In genomic region chr1:70353641-70354331, GRCh38 we compare ENCODE assay signal across 8 cellular contexts. TPM values are rescaled to one million over a fixed set of nuclear protein-coding genes. Genes with fewer than 3 reads are reported as not detected.
DNase-seq lines count a peak whose midpoint lies in the region; ATAC-seq and TF ChIP-seq lines count a peak whose summit lies in the region.

No MANE protein-coding gene starts in this region.

- CTCF ChIA-PET in activated CD8-positive, alpha-beta T cell treated with anti-CD3 and anti-CD28 coated beads for 36 hours (lab: Charles Lee) = interaction anchor here (1.2 to 3.6 kb wide), 2 partner anchors 8 to 58 kb away, joined by 3 to 24 read pairs; partner anchors contain the start of gene CTH

- H4K20me1 ChIP-seq in fibroblast of lung (ENCODE audit: control insufficient read depth, extremely low read depth, insufficient read depth, low read length) (no peaks in the 10 kb centered on the region), neural progenitor cell (ENCODE audit: low read depth) (peaks cover 36% of the 10 kb centered on the region)

- H3K9ac ChIP-seq in fibroblast of lung (ENCODE audit: insufficient read depth, low read length) (peak overlapping the region; percentile 99), neural progenitor cell (peak overlapping the region; percentile 98)

- ATAC-seq in activated CD8-positive, alpha-beta T cell treated with anti-CD3 and anti-CD28 coated beads for 36 hours = peak; percentile 31
- peak; percentile 74 for ATAC-seq in aorta (ENCODE audit: low FRiP score)

- H3K9me3 ChIP-seq in fibroblast of lung (ENCODE audit: control insufficient read depth, insufficient read depth, low read depth, low read length) = no peaks in the 10 kb centered on the region
- no peaks in the 10 kb centered on the region for H3K9me3 ChIP-seq in neural progenitor cell (ENCODE audit: low read depth)
- H3K9me3 ChIP-seq in aorta (ENCODE audit: control insufficient read depth, low read length) = no peaks in the 10 kb centered on the region

- no peaks in the 10 kb centered on the region for H3K9me3 Mint-ChIP-seq in activated CD8-positive, alpha-beta T cell treated with anti-CD3 and anti-CD28 coated beads for 36 hours
- no peaks in the 10 kb centered on the region for H3K9me3 Mint-ChIP-seq in neural progenitor cell

- peaks cover 56% of the 10 kb centered on the region for H3K79me2 ChIP-seq in fibroblast of lung (ENCODE audit: control insufficient read depth, insufficient read depth, low read length)
- H3K79me2 ChIP-seq in neural progenitor cell (ENCODE audit: low read depth) = peaks cover 66% of the 10 kb centered on the region

- H3K4me1 Mint-ChIP-seq in activated CD8-positive, alpha-beta T cell treated with anti-CD3 and anti-CD28 coated beads for 36 hours (ENCODE audit: low read depth) = peaks cover 40% of the 10 kb centered on the region
- peaks cover 22% of the 10 kb centered on the region for H3K4me1 Mint-ChIP-seq in neural progenitor cell

- H3K4me1 ChIP-seq in fibroblast of lung (ENCODE audit: control insufficient read depth, extremely low read depth, insufficient read depth, low read length) (no peaks in the 10 kb centered on the region), neural progenitor cell (peaks cover 7% of the 10 kb centered on the region), aorta (ENCODE audit: control insufficient read depth in 1 of 2, insufficient read depth in 2 of 2, low read length in 2 of 2) (peaks cover 0 to 2% of the 10 kb centered on the region in 2 donors)

- POLR2A ChIA-PET in activated CD8-positive, alpha-beta T cell treated with anti-CD3 and anti-CD28 coated beads for 36 hours (lab: Charles Lee) = interaction anchor here (0.7 to 2.8 kb wide), 13 partner anchors 8 to 533 kb away, joined by 3 to 47 read pairs (median 4); partner anchors contain the start of genes CTH, LRRC40 and SRSF11

- H3K4me3 Mint-ChIP-seq in activated CD8-positive, alpha-beta T cell treated with anti-CD3 and anti-CD28 coated beads for 36 hours = peak overlapping the region; percentile 81
- H3K4me3 Mint-ChIP-seq in neural progenitor cell = peak overlapping the region; percentile 89

- DNase-seq in NCI-H2196 treated with DMSO at 0.1 percent for 48 hours (lab: John Stamatoyannopoulos, UW; ENCODE audit: unreplicated experiment) = peak; percentile 20
- DNase-seq in NCI-H2196 (lab: John Stamatoyannopoulos, UW; ENCODE audit: unreplicated experiment) = no peak
- no peak for DNase-seq in H7
- peak; percentile 81 for DNase-seq in LHCN-M2 (ENCODE audit: low read depth)
- DNase-seq in activated CD8-positive, alpha-beta T cell treated with anti-CD3 and anti-CD28 coated beads for 36 hours = peak; percentile 76
- DNase-seq in fibroblast of lung (ENCODE audit: low read depth in 2 of 2) = peak; percentile 48 to 91
- peak; percentile 38 for DNase-seq in neural progenitor cell (ENCODE audit: low spot score)
- DNase-seq in aorta = no peak

- H3K27ac ChIP-seq in fibroblast of lung (ENCODE audit: insufficient read depth, low read length) (peak overlapping the region; percentile 100), neural progenitor cell (peak overlapping the region; percentile 95), aorta (ENCODE audit: low read depth in 1 of 2, low read length in 2 of 2) (peak overlapping the region; percentile 78 to 91)

- peak overlapping the region; percentile 99 for H3K27ac Mint-ChIP-seq in activated CD8-positive, alpha-beta T cell treated with anti-CD3 and anti-CD28 coated beads for 36 hours
- H3K27ac Mint-ChIP-seq in neural progenitor cell = peak overlapping the region; percentile 98

- WGBS in aorta, 2 donors = 0 to 1% methylated on average over 32 to 34 of the region's 34 CpGs

- peaks cover 31% of the 10 kb centered on the region for H3K36me3 Mint-ChIP-seq in activated CD8-positive, alpha-beta T cell treated with anti-CD3 and anti-CD28 coated beads for 36 hours (ENCODE audit: low read depth)
- peaks cover 9% of the 10 kb centered on the region for H3K36me3 Mint-ChIP-seq in neural progenitor cell

- H3K36me3 ChIP-seq in H7 (replicated peaks; ENCODE audit: control insufficient read depth, insufficient read depth, low read length) = no peaks in the 10 kb centered on the region; the same call in none of the 2 replicates
- no peaks in the 10 kb centered on the region for H3K36me3 ChIP-seq in fibroblast of lung (ENCODE audit: control insufficient read depth, insufficient read depth, low read length)
- H3K36me3 ChIP-seq in neural progenitor cell = no peaks in the 10 kb centered on the region
- H3K36me3 ChIP-seq in aorta (ENCODE audit: control insufficient read depth in 1 of 2, insufficient read depth in 2 of 2, low read length in 1 of 2) = no peaks in the 10 kb centered on the region

- H2AFZ ChIP-seq in fibroblast of lung (ENCODE audit: low read length) (peak overlapping the region; percentile 82), neural progenitor cell (replicated peaks) (peak overlapping the region; percentile 83)

- H3K27me3 ChIP-seq in H7 (ENCODE audit: control insufficient read depth, insufficient read depth, low read length) = no peaks in the 10 kb centered on the region
- H3K27me3 ChIP-seq in fibroblast of lung (ENCODE audit: control insufficient read depth, insufficient read depth, low read length) = no peaks in the 10 kb centered on the region
- no peaks in the 10 kb centered on the region for H3K27me3 ChIP-seq in neural progenitor cell
- no peaks in the 10 kb centered on the region for H3K27me3 ChIP-seq in aorta (ENCODE audit: control insufficient read depth in 1 of 2, insufficient read depth in 2 of 2, low read length in 1 of 2)

- H3K4me3 ChIP-seq in H7 (ENCODE audit: insufficient read depth, low read depth, low read length) (peak overlapping the region; percentile 99), fibroblast of lung (replicated peaks in 1 of 4; ENCODE audit: control extremely low read depth in 1 of 4, insufficient read depth in 1 of 4, low read depth in 3 of 4, low read length in 4 of 4) (peak overlapping the region; percentile 80 to 99 (median 86)), neural progenitor cell (peak overlapping the region; percentile 73), aorta (ENCODE audit: low read length in 2 of 2) (peak overlapping the region; percentile 13 to 87)

- H3K4me2 ChIP-seq in fibroblast of lung (ENCODE audit: extremely low read depth, insufficient read depth, low read length) (peak overlapping the region; percentile 98), neural progenitor cell (peak overlapping the region; percentile 89)

- H3F3A ChIP-seq in neural progenitor cell (ENCODE audit: low read depth) = peaks cover 16% of the 10 kb centered on the region

- intact Hi-C loops in activated CD8-positive, alpha-beta T cell treated with anti-CD3 and anti-CD28 coated beads for 36 hours (cut with micrococcal nuclease) = loop anchor here (2.0 kb wide), 1 partner anchor 57 kb away; the partner anchor contains the start of gene CTH
- intact Hi-C loops in aorta (cut with DNase I) = loop anchor here (2.0 to 10.0 kb wide), 3 partner anchors 57 to 149 kb away; partner anchors contain the start of genes CTH (in 2 of the 2), LRRC40 (in 1 of the 2) and SRSF11 (in 1 of the 2)

- no peak for TF ChIP-seq CTCF in activated CD8-positive, alpha-beta T cell treated with anti-CD3 and anti-CD28 coated beads for 36 hours (IDR thresholded peaks at IDR 0.05)
- TF ChIP-seq CTCF in fibroblast of lung (conservative IDR thresholded peaks at IDR 0.05 in 1 of 2, IDR thresholded peaks at IDR 0.05 in 1 of 2; ENCODE audit: low read depth in 1 of 2, low read length in 2 of 2) = no peak
- TF ChIP-seq CTCF in neural progenitor cell (IDR thresholded peaks at IDR 0.05) = no peak

- H3K27me3 Mint-ChIP-seq in activated CD8-positive, alpha-beta T cell treated with anti-CD3 and anti-CD28 coated beads for 36 hours = no peaks in the 10 kb centered on the region
- H3K27me3 Mint-ChIP-seq in neural progenitor cell (ENCODE audit: insufficient read depth, low read depth) = peaks cover 6% of the 10 kb centered on the region

RNA-seq across cellular contexts. Expression of gene ANKRD13C, which starts 0.7 kb away (rescaled TPM):
- total RNA-seq in H7 (2014; rRNA removed; shearing (Covaris generic)) = 34.4 and 54.2 TPM in 2 replicates
- total RNA-seq in LHCN-M2 (2014; rRNA removed) (16.5 and 22.5 TPM in 2 replicates), fibroblast of lung (30.2 and 31.1 TPM in 2 replicates), neural progenitor cell (ENCODE audit: low replicate concordance) (27.6 and 45.7 TPM in 2 replicates), aorta (10 to 100 TPM; 25.6 to 28.3 TPM)
- 6.7 TPM for polyA plus RNA-seq in LHCN-M2 (2012)
- 10 to 100 TPM; 15.1 to 16.9 TPM for total RNA-seq in activated CD8-positive, alpha-beta T cell treated with anti-CD3 and anti-CD28 coated beads for 36 hours
- polyA plus RNA-seq in fibroblast of lung (17.8 and 19.4 TPM in 2 replicates), aorta (10 to 100 TPM in 1 of 2 donors, 1 to 10 TPM in 1; 5.6 to 13.3 TPM)
- 13.1 and 14.7 TPM in 2 replicates for polyA plus RNA-seq in fibroblast of lung (2012)
- 1.8 and 1.9 TPM in 2 replicates for polyA minus RNA-seq in fibroblast of lung (ENCODE audit: low replicate concordance)

RNA-seq across cellular contexts. Expression of gene CTH, which starts 57.3 kb away (rescaled TPM):
- 33.5 and 35.9 TPM in 2 replicates for total RNA-seq in H7 (2014; rRNA removed; shearing (Covaris generic))
- 0.69 and 0.77 TPM in 2 replicates for total RNA-seq in LHCN-M2 (2014; rRNA removed)
- 0.90 TPM for polyA plus RNA-seq in LHCN-M2 (2012)
- total RNA-seq in activated CD8-positive, alpha-beta T cell treated with anti-CD3 and anti-CD28 coated beads for 36 hours = 10 to 100 TPM; 34.5 to 35.0 TPM
- 3.6 and 9.7 TPM in 2 replicates for total RNA-seq in fibroblast of lung
- 2.6 and 4.9 TPM in 2 replicates for polyA plus RNA-seq in fibroblast of lung
- polyA plus RNA-seq in fibroblast of lung (2012) = 1.3 and 2.5 TPM in 2 replicates
- 0.79 and 1.1 TPM in 2 replicates for polyA minus RNA-seq in fibroblast of lung (ENCODE audit: low replicate concordance)
- total RNA-seq in neural progenitor cell (ENCODE audit: low replicate concordance) = 16.0 and 18.6 TPM in 2 replicates
- total RNA-seq in aorta = 1 to 10 TPM; 1.8 to 3.7 TPM
- polyA plus RNA-seq in aorta = 1 to 10 TPM; 2.0 to 4.3 TPM

Comparison
In these comparisons a context has a peak if more than half of its experiments do, and no peak if none do; other contexts are left out.
1. DNase-seq: peak in NCI-H2196 treated with DMSO at 0.1 percent for 48 hours (single experiment), LHCN-M2 (single experiment), activated CD8-positive, alpha-beta T cell treated with anti-CD3 and anti-CD28 coated beads for 36 hours (single experiment), fibroblast of lung (2 of 2) and neural progenitor cell (single experiment); none in NCI-H2196 (single experiment), H7 (single experiment) and aorta (0 of 2).
2. Peak in every context shown above with its lines, with median percentiles within 50 percentile points of each other: H3K4me3 ChIP-seq and H3K27ac ChIP-seq.